11 cellular contexts compared by ENCODE assay signal in genomic region chr10:112898540-112899395, GRCh38. TPM values are rescaled to one million over a fixed set of nuclear protein-coding genes. Genes with fewer than 3 reads are reported as not detected.
A peak's percentile ranks its signal among the peaks of the same experiment; 100 is the strongest.
DNase-seq lines count a peak whose midpoint lies in the region; ATAC-seq and TF ChIP-seq lines count a peak whose summit lies in the region.
"Had no signal": no experiment of that assay in that cellular context is flagged by ENCODE, and none has a peak within 500 bp of the region (broad histone marks: within the 10 kb centered on the region; RNA-seq: fewer than 3 reads in every experiment).

No MANE protein-coding gene starts in this region.

- H3K4me1 ChIP-seq in colonic mucosa (no peaks in the 10 kb centered on the region), iPS-20b (ENCODE audit: insufficient read depth, low read length) (peaks cover 13% of the 10 kb centered on the region; the same call in 1 of the 2 replicates)

- DNase-seq in H7 (peak; percentile 48), colonic mucosa (peak; percentile 77), sciatic nerve (ENCODE audit: low spot score) (no peak), NCI-H69 (lab: John Stamatoyannopoulos, UW) (no peak), AG08396 (ENCODE audit: low spot score) (no peak), activated gamma-delta T cell treated with Interleukin-2 at 50 U/mL for 16 hours (no peak)
- DNase-seq: effector memory CD8-positive, alpha-beta T cell had no signal

- H3K9me3 ChIP-seq in colonic mucosa (no peaks in the 10 kb centered on the region), iPS-20b (ENCODE audit: insufficient read depth, low read depth, low read length) (no peaks in the 10 kb centered on the region)

- H3K27ac ChIP-seq in colonic mucosa (peak overlapping the region; percentile 51), iPS-20b (ENCODE audit: low read length) (peak overlapping the region; percentile 9)
- H3K27ac ChIP-seq: PC-9, skin epidermis had no signal

- H3K4me3 ChIP-seq in H7 (ENCODE audit: insufficient read depth, low read depth, low read length) (peak overlapping the region; percentile 29), colonic mucosa (no peak overlapping the region), iPS-20b (ENCODE audit: low read length) (peak overlapping the region; percentile 46)
- H3K4me3 ChIP-seq: PC-9, skin epidermis had no signal

- intact Hi-C loops in colonic mucosa (cut with DNase I) (no loop called here), sciatic nerve (cut with DNase I) (no loop called here)

- peak overlapping the region in 1 of 2 donors; percentile 70 for H3K9ac ChIP-seq in colonic mucosa (ENCODE audit: low read depth in 2 of 2, low read length in 2 of 2)
- H3K9ac ChIP-seq in iPS-20b (ENCODE audit: low read depth, low read length), result peak overlapping the region; percentile 52; the same call in 1 of the 2 replicates

- H3K36me3 ChIP-seq in H7 (replicated peaks; ENCODE audit: control insufficient read depth, insufficient read depth, low read length), result no peaks in the 10 kb centered on the region
- no peaks in the 10 kb centered on the region for H3K36me3 ChIP-seq in colonic mucosa
- no peaks in the 10 kb centered on the region for H3K36me3 ChIP-seq in iPS-20b (ENCODE audit: insufficient read depth, low read depth, low read length)

- peaks cover 6% of the 10 kb centered on the region; the same call in 1 of the 2 replicates for H3K27me3 ChIP-seq in H7 (ENCODE audit: control insufficient read depth, insufficient read depth, low read length)
- H3K27me3 ChIP-seq in colonic mucosa, result no peaks in the 10 kb centered on the region
- peaks cover 16% of the 10 kb centered on the region; the same call in 1 of the 2 replicates for H3K27me3 ChIP-seq in iPS-20b (ENCODE audit: insufficient read depth, low read length)

- ATAC-seq in sciatic nerve (peak; percentile 26), GM18517 (IDR thresholded peaks at IDR 0.05; ENCODE audit: unreplicated experiment) (no peak)
- ATAC-seq: effector memory CD8-positive, alpha-beta T cell had no signal

- TF ChIP-seq CTCF in colonic mucosa (IDR thresholded peaks at IDR 0.05), result no peak

RNA-seq across cellular contexts. Expression of gene TCF7L2, which starts 51.3 kb away (rescaled TPM):
- total RNA-seq in H7 (2014; rRNA removed; shearing (Covaris generic)), result 10.1 and 12.0 TPM in 2 replicates
- total RNA-seq in colonic mucosa (10 to 100 TPM; 65.1 to 98.9 TPM), sciatic nerve (53.6 TPM)

Comparison
In these comparisons a context has a peak if more than half of its experiments do, and no peak if none do; other contexts are left out.
1. DNase-seq: peak in H7 (single experiment) and colonic mucosa (single experiment); none in sciatic nerve (single experiment), NCI-H69 (single experiment), AG08396 (single experiment) and activated gamma-delta T cell treated with Interleukin-2 at 50 U/mL for 16 hours (single experiment).